In genomic region chr3:170689218-170689874, GRCh38 we compare ENCODE assay signal across 9 cellular contexts.
DNase-seq lines count a peak whose midpoint lies in the region; TF ChIP-seq lines count a peak whose summit lies in the region.
"Had no signal": no experiment of that assay in that cellular context is flagged by ENCODE, and none has a peak within 500 bp of the region (broad histone marks: within the 10 kb centered on the region; RNA-seq: fewer than 3 reads in every experiment).

No MANE protein-coding gene starts in this region.

- no peaks in the 10 kb centered on the region for H3K27me3 ChIP-seq in stomach

- H3K9me3 Mint-ChIP-seq in nephron: no peaks in the 10 kb centered on the region
- H3K9me3 Mint-ChIP-seq in activated CD4-positive, alpha-beta memory T cell treated with anti-CD3 and anti-CD28 coated beads, Interleukin-2, amount 10 ng/mL, durations not matched to agents 7 days and 5 days: no peaks in the 10 kb centered on the region
- peaks cover 4% of the 10 kb centered on the region for H3K9me3 Mint-ChIP-seq in glutamatergic neuron (ENCODE audit: unreplicated experiment)

- intact Hi-C loops in stomach (cut with DNase I; ENCODE audit: low total_unique reads): no loop called here

- H3K27ac Mint-ChIP-seq in nephron (peak overlapping the region in 2 of 3 experiments; percentile 15 to 57), glutamatergic neuron (ENCODE audit: unreplicated experiment) (no peak overlapping the region)
- no peak overlapping the region for H3K27ac Mint-ChIP-seq in activated CD4-positive, alpha-beta memory T cell treated with anti-CD3 and anti-CD28 coated beads, Interleukin-2, amount 10 ng/mL, durations not matched to agents 7 days and 5 days
- H3K27ac Mint-ChIP-seq: activated CD8-positive, alpha-beta T cell treated with anti-CD3 and anti-CD28 coated beads, Interleukin-2, amount 10 ng/mL, durations not matched to agents 7 days and 5 days had no signal

- peak; percentile 17 for DNase-seq in DMS 273 treated with DMSO at 0.1 percent for 48 hours (lab: John Stamatoyannopoulos, UW)
- DNase-seq in NCI-H2171 (lab: John Stamatoyannopoulos, UW): peak; percentile 82
- DNase-seq in coronary artery (ENCODE audit: low spot score): peak; percentile 79
- DNase-seq in activated CD4-positive, alpha-beta memory T cell treated with anti-CD3 and anti-CD28 coated beads, Interleukin-2, amount 10 ng/mL, durations not matched to agents 7 days and 5 days: no peak
- DNase-seq in RPMI8226: no peak
- no peak for DNase-seq in glutamatergic neuron
- DNase-seq in stomach: no peak
- DNase-seq: activated CD8-positive, alpha-beta T cell treated with anti-CD3 and anti-CD28 coated beads, Interleukin-2, amount 10 ng/mL, durations not matched to agents 7 days and 5 days had no signal

- peaks cover 6% of the 10 kb centered on the region for H3K27me3 Mint-ChIP-seq in nephron (ENCODE audit: low read depth)
- H3K27me3 Mint-ChIP-seq in activated CD4-positive, alpha-beta memory T cell treated with anti-CD3 and anti-CD28 coated beads, Interleukin-2, amount 10 ng/mL, durations not matched to agents 7 days and 5 days: no peaks in the 10 kb centered on the region
- H3K27me3 Mint-ChIP-seq in glutamatergic neuron (ENCODE audit: unreplicated experiment): no peaks in the 10 kb centered on the region

- H3K36me3 ChIP-seq in stomach: no peaks in the 10 kb centered on the region

- no peak for TF ChIP-seq EP300 in stomach (IDR thresholded peaks at IDR 0.05)

- H3K4me1 ChIP-seq in stomach: peaks cover 0 to 8% (median 3%) of the 10 kb centered on the region in 4 donors

- H3K4me3 Mint-ChIP-seq in nephron (no peak overlapping the region), glutamatergic neuron (ENCODE audit: unreplicated experiment) (no peak overlapping the region)
- H3K4me3 Mint-ChIP-seq in activated CD4-positive, alpha-beta memory T cell treated with anti-CD3 and anti-CD28 coated beads, Interleukin-2, amount 10 ng/mL, durations not matched to agents 7 days and 5 days: no peak overlapping the region
- H3K4me3 Mint-ChIP-seq: activated CD8-positive, alpha-beta T cell treated with anti-CD3 and anti-CD28 coated beads, Interleukin-2, amount 10 ng/mL, durations not matched to agents 7 days and 5 days had no signal

- WGBS in stomach, 5 donors: 74 to 92% (median 77%) methylated on average over 4 of the region's 4 CpGs

- CTCF ChIA-PET in activated CD4-positive, alpha-beta memory T cell treated with anti-CD3 and anti-CD28 coated beads, Interleukin-2, amount 10 ng/mL, durations not matched to agents 7 days and 5 days (lab: Charles Lee): interaction anchor here (0.7 to 1.3 kb wide), 3 partner anchors 16 to 282 kb away, joined by 3 read pairs; no protein-coding TSS in a partner anchor

- POLR2A ChIA-PET in activated CD4-positive, alpha-beta memory T cell treated with anti-CD3 and anti-CD28 coated beads, Interleukin-2, amount 10 ng/mL, durations not matched to agents 7 days and 5 days (lab: Charles Lee): no interaction called here

- H3K4me1 Mint-ChIP-seq in nephron (peaks cover 6% of the 10 kb centered on the region), glutamatergic neuron (ENCODE audit: low read depth, unreplicated experiment) (no peaks in the 10 kb centered on the region)
- H3K4me1 Mint-ChIP-seq in activated CD4-positive, alpha-beta memory T cell treated with anti-CD3 and anti-CD28 coated beads, Interleukin-2, amount 10 ng/mL, durations not matched to agents 7 days and 5 days: no peaks in the 10 kb centered on the region

- TF ChIP-seq CTCF in coronary artery (IDR thresholded peaks at IDR 0.05) (no peak), nephron (IDR thresholded peaks at IDR 0.05; ENCODE audit: unreplicated experiment in 3 of 3) (no peak), glutamatergic neuron (IDR thresholded peaks at IDR 0.05; ENCODE audit: partially characterized antibody, unreplicated experiment) (no peak), stomach (IDR thresholded peaks at IDR 0.05) (no peak)

- H3K9me3 ChIP-seq in stomach: no peaks in the 10 kb centered on the region

- H3K27ac ChIP-seq in coronary artery (peak overlapping the region; percentile 7 to 79), stomach (no peak overlapping the region)

- H3K36me3 Mint-ChIP-seq in nephron (ENCODE audit: low read depth) (no peaks in the 10 kb centered on the region), glutamatergic neuron (ENCODE audit: unreplicated experiment) (peaks cover 8% of the 10 kb centered on the region)
- no peaks in the 10 kb centered on the region for H3K36me3 Mint-ChIP-seq in activated CD4-positive, alpha-beta memory T cell treated with anti-CD3 and anti-CD28 coated beads, Interleukin-2, amount 10 ng/mL, durations not matched to agents 7 days and 5 days (ENCODE audit: low read depth)

- H3K4me3 ChIP-seq in coronary artery: no peak overlapping the region
- no peak overlapping the region for H3K4me3 ChIP-seq in stomach

- TF ChIP-seq POLR2A in stomach (IDR thresholded peaks at IDR 0.05): no peak

Comparison
In these comparisons a context has a peak if more than half of its experiments do, and no peak if none do; other contexts are left out.
1. DNase-seq: peak in DMS 273 treated with DMSO at 0.1 percent for 48 hours (single experiment), NCI-H2171 (single experiment) and coronary artery (single experiment); none in activated CD4-positive, alpha-beta memory T cell treated with anti-CD3 and anti-CD28 coated beads, Interleukin-2, amount 10 ng/mL, durations not matched to agents 7 days and 5 days (single experiment), RPMI8226 (single experiment), glutamatergic neuron (single experiment) and stomach (single experiment).
2. H3K27ac ChIP-seq: peak in coronary artery (2 of 2); none in stomach (0 of 5).
3. H3K27ac Mint-ChIP-seq: peak in nephron (2 of 3); none in activated CD4-positive, alpha-beta memory T cell treated with anti-CD3 and anti-CD28 coated beads, Interleukin-2, amount 10 ng/mL, durations not matched to agents 7 days and 5 days (single experiment) and glutamatergic neuron (single experiment).